ENCODE assay signal across 9 cellular contexts in the genomic region with DNA sequence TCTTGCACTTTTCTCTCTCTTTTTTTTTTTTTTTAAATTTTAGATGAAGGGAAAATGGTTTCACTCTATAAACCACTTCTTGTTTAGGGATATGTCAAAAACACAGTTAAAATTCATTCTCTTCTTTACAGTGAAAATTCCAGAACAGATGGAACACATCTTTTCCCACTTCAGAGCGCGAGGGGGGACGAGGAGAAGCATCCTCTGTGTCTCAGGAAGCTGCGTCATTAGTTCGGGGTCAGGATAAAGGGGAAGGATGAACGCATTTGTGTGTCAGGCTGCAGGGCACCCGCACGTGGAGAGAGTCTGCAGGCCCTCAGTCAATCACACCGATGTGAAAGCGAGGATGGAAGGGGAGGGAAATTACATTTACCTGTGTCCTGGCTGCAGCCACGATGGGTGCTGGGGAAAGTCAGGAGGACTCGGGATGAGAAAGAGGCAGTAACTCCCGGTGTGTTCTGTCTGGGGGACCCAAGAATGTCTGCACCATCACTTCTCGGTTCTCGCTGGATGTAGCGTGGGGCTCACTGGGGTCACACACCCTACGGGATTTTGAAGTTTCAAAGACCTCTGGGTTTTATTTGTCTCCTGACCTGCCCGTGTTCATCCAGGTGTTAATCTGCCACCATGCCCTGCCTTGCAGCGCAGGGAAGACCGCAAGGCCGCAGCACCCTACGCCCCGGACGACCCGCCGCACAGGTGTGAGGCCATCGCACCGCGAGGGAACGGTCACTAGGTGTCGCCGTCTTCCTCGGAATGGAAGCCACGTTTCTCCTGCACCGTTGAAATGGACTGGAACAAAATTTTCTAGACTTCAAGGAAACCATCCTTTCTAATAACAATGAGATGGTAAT.
A peak's percentile ranks its signal among the peaks of the same experiment; 100 is the strongest.
DNase-seq lines count a peak whose midpoint lies in the region; ATAC-seq and TF ChIP-seq lines count a peak whose summit lies in the region.
"Had no signal": no experiment of that assay in that cellular context is flagged by ENCODE, and none has a peak within 500 bp of the region (broad histone marks: within the 10 kb centered on the region; RNA-seq: fewer than 3 reads in every experiment).

No MANE protein-coding gene starts in this region.

- H3K4me1 ChIP-seq in trophoblast cell (ENCODE audit: control insufficient read depth in 1 of 2, insufficient read depth in 2 of 2, low read length in 2 of 2): peaks cover 0 to 3% of the 10 kb centered on the region in 2 experiments

- no peak overlapping the region for H3K4ac ChIP-seq in trophoblast cell (ENCODE audit: low read depth, low read length)

- H3K79me2 ChIP-seq in trophoblast cell (ENCODE audit: control insufficient read depth, insufficient read depth, low read length, poor library complexity): no peaks in the 10 kb centered on the region

- no peak overlapping the region for H4K12ac ChIP-seq in trophoblast cell (ENCODE audit: low read depth, low read length)

- peak overlapping the region; percentile 69 for H2AK5ac ChIP-seq in trophoblast cell (ENCODE audit: low read length)

- no peaks in the 10 kb centered on the region for H3K9me3 ChIP-seq in trophoblast cell (ENCODE audit: insufficient read depth, low read depth, low read length)
- H3K9me3 ChIP-seq: BLaER1 treated with 17β-estradiol and CSF1 and Interleukin-3, amounts not matched to agents 10 nM and 100 nM had no signal

- TF ChIP-seq CTCF in type B pancreatic cell (conservative IDR thresholded peaks at IDR 0.05): peak; percentile 94

- H3K27me3 Mint-ChIP-seq in type B pancreatic cell: peaks cover 9% of the 10 kb centered on the region

- H3K14ac ChIP-seq in trophoblast cell (ENCODE audit: low read length): no peak overlapping the region

- H3K4me3 ChIP-seq in trophoblast cell (ENCODE audit: low read depth, low read length): no peak overlapping the region
- H3K4me3 ChIP-seq: BLaER1 treated with 17β-estradiol and CSF1 and Interleukin-3, amounts not matched to agents 10 nM and 100 nM had no signal

- H3K18ac ChIP-seq in trophoblast cell (ENCODE audit: low read length): no peak overlapping the region

- H3K4me3 Mint-ChIP-seq in type B pancreatic cell: peak overlapping the region; percentile 18

- H3K4me1 Mint-ChIP-seq in type B pancreatic cell (ENCODE audit: unreplicated experiment): peaks cover 8% of the 10 kb centered on the region

- no peaks in the 10 kb centered on the region for H3K9me3 Mint-ChIP-seq in type B pancreatic cell

- H2AFZ ChIP-seq in trophoblast cell (ENCODE audit: insufficient read depth, low read length, poor library complexity): no peak overlapping the region

- peak; percentile 40 for DNase-seq in NCI-H1092 treated with DMSO at 0.1 percent for 48 hours (lab: John Stamatoyannopoulos, UW)
- DNase-seq in NCI-H1092 (lab: John Stamatoyannopoulos, UW): no peak
- DNase-seq in RPMI8226: peak; percentile 62
- peak; percentile 63 for DNase-seq in activated effector memory CD4-positive, alpha-beta T cell treated with Interleukin-2 at 50 U/mL for 16 hours
- peak; percentile 62 for DNase-seq in germinal center (ENCODE audit: low spot score)
- DNase-seq in trophoblast cell: peak in 1 of 2 donors; percentile 76
- peak; percentile 80 for DNase-seq in type B pancreatic cell (ENCODE audit: extremely low spot score, unreplicated experiment)

- no peak overlapping the region for H3K27ac ChIP-seq in trophoblast cell (ENCODE audit: low read depth, low read length)
- H3K27ac ChIP-seq: BLaER1 treated with 17β-estradiol and CSF1 and Interleukin-3, amounts not matched to agents 10 nM and 100 nM had no signal

- no peak overlapping the region for H3K27ac Mint-ChIP-seq in type B pancreatic cell

- peak overlapping the region; percentile 27 for H4K91ac ChIP-seq in trophoblast cell (ENCODE audit: low read depth, low read length)

- peaks cover 0 to 2% of the 10 kb centered on the region in 2 experiments for H3K36me3 ChIP-seq in trophoblast cell (ENCODE audit: control insufficient read depth in 1 of 2, insufficient read depth in 2 of 2, low read length in 2 of 2)
- H3K36me3 ChIP-seq: BLaER1 treated with 17β-estradiol and CSF1 and Interleukin-3, amounts not matched to agents 10 nM and 100 nM had no signal

- H3K79me1 ChIP-seq in trophoblast cell (ENCODE audit: low read length): peaks cover 15% of the 10 kb centered on the region

- peak overlapping the region; percentile 49 for H2BK120ac ChIP-seq in trophoblast cell (ENCODE audit: insufficient read depth, low read length, poor library complexity)

- WGBS in trophoblast cell (ENCODE audit: extremely low coverage, insufficient coverage, insufficient read length): no CpG with 5 or more reads among the region's 35 CpGs

- no peak overlapping the region for H3K4me2 ChIP-seq in trophoblast cell (ENCODE audit: low read length)

- H3K27me3 ChIP-seq in trophoblast cell (ENCODE audit: insufficient read depth, low read length): no peaks in the 10 kb centered on the region

- ATAC-seq in HG02870 (IDR thresholded peaks at IDR 0.05; ENCODE audit: unreplicated experiment): peak; percentile 77

- no peak overlapping the region for H3K23ac ChIP-seq in trophoblast cell (ENCODE audit: low read length)

- H3K9ac ChIP-seq in trophoblast cell (ENCODE audit: low read length): no peak overlapping the region
- H3K9ac ChIP-seq: BLaER1 treated with 17β-estradiol and CSF1 and Interleukin-3, amounts not matched to agents 10 nM and 100 nM had no signal

- peak overlapping the region; percentile 33 for H2BK12ac ChIP-seq in trophoblast cell (ENCODE audit: low read length)

- no peak overlapping the region for H2BK5ac ChIP-seq in trophoblast cell (ENCODE audit: low read depth, low read length, poor library complexity)

- no peak overlapping the region for H4K8ac ChIP-seq in trophoblast cell (ENCODE audit: low read depth, low read length)

- no peaks in the 10 kb centered on the region for H3K36me3 Mint-ChIP-seq in type B pancreatic cell
